23 cellular contexts compared by ENCODE assay signal in the genomic region with DNA sequence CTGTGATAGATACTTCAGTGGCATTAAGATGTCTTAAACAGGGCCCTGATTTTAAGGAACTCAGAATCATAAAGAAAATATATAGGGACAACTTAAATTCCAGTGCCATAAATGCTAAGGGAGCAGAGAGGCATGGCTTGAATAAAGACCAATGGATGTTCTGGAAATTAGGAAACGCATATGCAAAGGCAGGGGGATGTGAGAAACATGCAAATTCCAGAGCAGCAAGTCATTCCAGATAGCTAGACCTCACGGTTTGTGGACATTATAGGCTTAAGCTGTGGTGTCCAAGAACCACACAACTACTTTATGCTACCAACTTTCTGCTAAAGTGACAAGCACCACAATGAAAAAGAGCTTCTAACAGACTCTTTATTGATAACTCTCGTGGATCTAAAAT.
DNase-seq lines count a peak whose midpoint lies in the region; ATAC-seq and TF ChIP-seq lines count a peak whose summit lies in the region.
"Had no signal": no experiment of that assay in that cellular context is flagged by ENCODE, and none has a peak within 500 bp of the region (broad histone marks: within the 10 kb centered on the region; RNA-seq: fewer than 3 reads in every experiment).

No MANE protein-coding gene starts in this region.

- no peaks in the 10 kb centered on the region for H3K79me2 ChIP-seq in mammary epithelial cell (ENCODE audit: insufficient read depth, low read length)

- H3K9me3 ChIP-seq in HUES6 (ENCODE audit: control insufficient read depth, insufficient read depth, low read depth, low read length) (no peaks in the 10 kb centered on the region), thyroid gland (no peaks in the 10 kb centered on the region), mammary epithelial cell (replicated peaks; ENCODE audit: insufficient read depth, low read length) (no peaks in the 10 kb centered on the region)
- H3K9me3 ChIP-seq: left lung, right atrium auricular region, tibial artery had no signal

- H3K4me3 Mint-ChIP-seq in endothelial cell (ENCODE audit: unreplicated experiment), result no peak overlapping the region
- H3K4me3 Mint-ChIP-seq: activated CD4-positive, alpha-beta T cell treated with anti-CD3 and anti-CD28 coated beads, Interleukin-2, amount 10 ng/mL, durations not matched to agents 24 days and 14 days; CD8-positive, alpha-beta T cell; H9 had no signal

- H3K36me3 ChIP-seq in HUES6 (ENCODE audit: control insufficient read depth, insufficient read depth, low read length) (no peaks in the 10 kb centered on the region), brain microvascular endothelial cell (replicated peaks) (no peaks in the 10 kb centered on the region), thyroid gland (no peaks in the 10 kb centered on the region), mammary epithelial cell (ENCODE audit: insufficient read depth, low read length) (no peaks in the 10 kb centered on the region)
- H3K36me3 ChIP-seq: left lung, right atrium auricular region, tibial artery had no signal

- dilution Hi-C loops in mammary epithelial cell (cut with HindIII; ENCODE audit: low sequenced_read_pairs), result no loop called here

- H2AFZ ChIP-seq in mammary epithelial cell (ENCODE audit: low read depth, low read length), result no peak overlapping the region

- H3K4me3 ChIP-seq in AG10803 (ENCODE audit: low read length), result no peak overlapping the region
- H3K4me3 ChIP-seq in HUES6 (ENCODE audit: low read depth, low read length), result no peak overlapping the region
- no peak overlapping the region for H3K4me3 ChIP-seq in brain microvascular endothelial cell (ENCODE audit: low read depth, low read length)
- H3K4me3 ChIP-seq in thyroid gland (replicated peaks in 1 of 3), result no peak overlapping the region
- no peak overlapping the region for H3K4me3 ChIP-seq in mammary epithelial cell (replicated peaks in 1 of 3; ENCODE audit: insufficient read depth in 1 of 3, low read depth in 2 of 3, low read length in 3 of 3)
- H3K4me3 ChIP-seq: left lung, right atrium auricular region, tibial artery had no signal

- DNase-seq in AG10803 (ENCODE audit: low read depth) (peak; percentile 54), brain microvascular endothelial cell (peak; percentile 69), kidney tubule cell (ENCODE audit: low spot score) (peak; percentile 11), endothelial cell (ENCODE audit: low spot score) (no peak), thyroid gland (no peak), mammary epithelial cell (no peak)
- DNase-seq: activated CD4-positive, alpha-beta T cell treated with anti-CD3 and anti-CD28 coated beads, Interleukin-2, amount 10 ng/mL, durations not matched to agents 24 days and 14 days; activated CD8-positive, alpha-beta memory T cell treated with anti-CD3 and anti-CD28 coated beads, Interleukin-2, amount 50 U/mL, for 4 hours; activated gamma-delta T cell; amniotic stem cell; CD8-positive, alpha-beta T cell; DMS79 treated with DMSO at 0.1 percent for 48 hours; H9; Karpas-422; left lung; NCI-H1417 treated with DMSO at 0.1 percent for 48 hours; occipital lobe; stimulated activated naive CD4-positive, alpha-beta T cell; tibial artery had no signal

- no peaks in the 10 kb centered on the region for H3K36me3 Mint-ChIP-seq in endothelial cell (ENCODE audit: low read depth, unreplicated experiment)
- H3K36me3 Mint-ChIP-seq: CD8-positive, alpha-beta T cell had no signal

- intact Hi-C loops in thyroid gland (cut with DNase I), result no loop called here
- intact Hi-C loops in mammary epithelial cell (cut with micrococcal nuclease), result no loop called here

- BruUV-seq in mammary epithelial cell (replicated peaks; lab: Mats Ljungman, UMichigan), result no TSS peak

- no peak for TF ChIP-seq POLR2A in thyroid gland (IDR thresholded peaks at IDR 0.05)

- no peaks in the 10 kb centered on the region for H3K9me3 Mint-ChIP-seq in endothelial cell (ENCODE audit: unreplicated experiment)
- H3K9me3 Mint-ChIP-seq: activated CD4-positive, alpha-beta T cell treated with anti-CD3 and anti-CD28 coated beads, Interleukin-2, amount 10 ng/mL, durations not matched to agents 24 days and 14 days; CD8-positive, alpha-beta T cell; H9 had no signal

- no peak for TF ChIP-seq CTCF in AG10803 (conservative IDR thresholded peaks at IDR 0.05; ENCODE audit: low read length)
- no peak for TF ChIP-seq CTCF in brain microvascular endothelial cell (IDR thresholded peaks at IDR 0.05; ENCODE audit: low read depth, low read length, missing control alignments)
- TF ChIP-seq CTCF in endothelial cell (IDR thresholded peaks at IDR 0.05; ENCODE audit: unreplicated experiment), result no peak
- no peak for TF ChIP-seq CTCF in thyroid gland (IDR thresholded peaks at IDR 0.05)
- no peak for TF ChIP-seq CTCF in mammary epithelial cell (conservative IDR thresholded peaks at IDR 0.05 in 1 of 2, IDR thresholded peaks at IDR 0.05 in 1 of 2; ENCODE audit: extremely low read depth in 1 of 2, insufficient read depth in 1 of 2, low read depth in 1 of 2, low read length in 2 of 2)

- no peaks in the 10 kb centered on the region for H4K20me1 ChIP-seq in mammary epithelial cell (ENCODE audit: insufficient read depth, low read length)

- H3K9ac ChIP-seq in HUES6 (ENCODE audit: low read length), result no peak overlapping the region
- no peak overlapping the region for H3K9ac ChIP-seq in mammary epithelial cell (ENCODE audit: insufficient read depth, low read length)

- H3K4me1 ChIP-seq in HUES6 (ENCODE audit: control insufficient read depth, insufficient read depth, low read length) (peaks cover 11% of the 10 kb centered on the region), thyroid gland (no peaks in the 10 kb centered on the region), mammary epithelial cell (ENCODE audit: insufficient read depth, low read length) (no peaks in the 10 kb centered on the region)
- H3K4me1 ChIP-seq: left lung, right atrium auricular region had no signal

- H3K27me3 Mint-ChIP-seq in endothelial cell (ENCODE audit: unreplicated experiment), result no peaks in the 10 kb centered on the region

- H3K27ac ChIP-seq in HUES6 (ENCODE audit: low read depth, low read length) (peak overlapping the region; percentile 43; the same call in 1 of the 2 replicates), brain microvascular endothelial cell (no peak overlapping the region), thyroid gland (no peak overlapping the region), mammary epithelial cell (ENCODE audit: insufficient read depth, low read depth, low read length) (no peak overlapping the region)
- H3K27ac ChIP-seq: left lung, right atrium auricular region, tibial artery had no signal

- no peak overlapping the region for H3K4me2 ChIP-seq in mammary epithelial cell (ENCODE audit: insufficient read depth, low read depth, low read length)

- in situ Hi-C loops in brain microvascular endothelial cell (cut with HindIII; ENCODE audit: low pct_ligation_motif_present, low sequenced_read_pairs) (no loop called here), mammary epithelial cell (cut with MboI; ENCODE audit: low sequenced_read_pairs in 2 of 2) (no loop called here)

- CTCF ChIA-PET in mammary epithelial cell (lab: Charles Lee; ENCODE audit: low non-redundant PET), result interaction anchor here (0.6 kb wide), 1 partner anchor 11 kb away, joined by 6 read pairs; no protein-coding TSS in a partner anchor

- no peak for ATAC-seq in HG03025 (IDR thresholded peaks at IDR 0.05; ENCODE audit: low FRiP score, unreplicated experiment)
- ATAC-seq: CD8-positive, alpha-beta T cell; left lung; Panc1 had no signal

- H3K4me1 Mint-ChIP-seq in endothelial cell (ENCODE audit: unreplicated experiment), result no peaks in the 10 kb centered on the region
- H3K4me1 Mint-ChIP-seq: activated CD4-positive, alpha-beta T cell treated with anti-CD3 and anti-CD28 coated beads, Interleukin-2, amount 10 ng/mL, durations not matched to agents 24 days and 14 days had no signal

- WGBS in thyroid gland, 2 donors, result 82 to 83% methylated on average over 3 of the region's 3 CpGs
- WGBS in mammary epithelial cell (ENCODE audit: low coverage, missing lambda C conversion rate), result 57% methylated on average over 3 of the region's 3 CpGs

- H3K27me3 ChIP-seq in HUES6 (ENCODE audit: control insufficient read depth, insufficient read depth, low read length) (no peaks in the 10 kb centered on the region), brain microvascular endothelial cell (replicated peaks) (no peaks in the 10 kb centered on the region), thyroid gland (no peaks in the 10 kb centered on the region), mammary epithelial cell (ENCODE audit: insufficient read depth, low read length) (no peaks in the 10 kb centered on the region)
- H3K27me3 ChIP-seq: left lung, right atrium auricular region, tibial artery had no signal

- H3K27ac Mint-ChIP-seq in endothelial cell (ENCODE audit: unreplicated experiment), result no peak overlapping the region
- H3K27ac Mint-ChIP-seq: activated CD4-positive, alpha-beta T cell treated with anti-CD3 and anti-CD28 coated beads, Interleukin-2, amount 10 ng/mL, durations not matched to agents 24 days and 14 days; CD8-positive, alpha-beta T cell had no signal

Comparison
In these comparisons a context has a peak if more than half of its experiments do, and no peak if none do; other contexts are left out.
1. DNase-seq: peak in AG10803 (single experiment), brain microvascular endothelial cell (single experiment) and kidney tubule cell (single experiment); none in endothelial cell (single experiment), thyroid gland (0 of 2) and mammary epithelial cell (single experiment).